Comparison of ENCODE assay signal across 9 cellular contexts in genomic region chr14:95460647-95461478, GRCh38. TPM values are rescaled to one million over a fixed set of nuclear protein-coding genes. Genes with fewer than 3 reads are reported as not detected.
DNase-seq lines count a peak whose midpoint lies in the region; ATAC-seq and TF ChIP-seq lines count a peak whose summit lies in the region.
"Had no signal": no experiment of that assay in that cellular context is flagged by ENCODE, and none has a peak within 500 bp of the region (broad histone marks: within the 10 kb centered on the region; RNA-seq: fewer than 3 reads in every experiment).

No MANE protein-coding gene starts in this region.

- ATAC-seq in naive thymus-derived CD8-positive, alpha-beta T cell = no peak
- no peak for ATAC-seq in HG02571 (IDR thresholded peaks at IDR 0.05; ENCODE audit: unreplicated experiment)

- no peaks in the 10 kb centered on the region for H3K27me3 ChIP-seq in colonic mucosa

- POLR2A ChIA-PET in naive thymus-derived CD8-positive, alpha-beta T cell (lab: Charles Lee) = interaction anchor here (0.7 to 19.9 kb wide), 5 partner anchors 8 to 1113 kb away, joined by 3 to 398 read pairs (median 8); partner anchors contain the start of gene SYNE3

- H3K36me3 Mint-ChIP-seq in naive thymus-derived CD8-positive, alpha-beta T cell = peaks cover 0 to 24% (median 14%) of the 10 kb centered on the region in 3 donors

- peak overlapping the region in 6 of 10 donors; percentile 28 to 66 (median 39) for H3K4me3 Mint-ChIP-seq in naive thymus-derived CD8-positive, alpha-beta T cell

- DNase-seq in EH (ENCODE audit: low read depth) (peak; percentile 87), NCI-H2107 treated with DMSO at 0.1 percent for 48 hours (lab: John Stamatoyannopoulos, UW; ENCODE audit: unreplicated experiment) (peak; percentile 98), colonic mucosa (peak; percentile 58), T-helper 1 cell (no peak)
- DNase-seq in naive thymus-derived CD8-positive, alpha-beta T cell = no peak
- DNase-seq in stimulated activated CD4-positive, alpha-beta T cell treated with anti-CD3 and anti-CD28 coated beads, Interleukin-2, amount 100 ng/mL, for 48 hours = no peak
- no peak for DNase-seq in activated naive CD4-positive, alpha-beta T cell (lab: John Stamatoyannopoulos, UW)

- H3K27ac ChIP-seq in colonic mucosa = no peak overlapping the region

- H3K9ac ChIP-seq in colonic mucosa (ENCODE audit: low read depth in 2 of 2, low read length in 2 of 2) = no peak overlapping the region
- H3K9ac ChIP-seq: KMS-11 had no signal

- no peaks in the 10 kb centered on the region for H3K36me3 ChIP-seq in colonic mucosa

- H3K9me3 Mint-ChIP-seq in naive thymus-derived CD8-positive, alpha-beta T cell = no peaks in the 10 kb centered on the region

- H3K27me3 Mint-ChIP-seq in naive thymus-derived CD8-positive, alpha-beta T cell = no peaks in the 10 kb centered on the region

- peaks cover 37 to 64% (median 58%) of the 10 kb centered on the region in 4 donors for H3K4me1 Mint-ChIP-seq in naive thymus-derived CD8-positive, alpha-beta T cell

- no peaks in the 10 kb centered on the region for H3K9me3 ChIP-seq in colonic mucosa

- intact Hi-C loops in colonic mucosa (cut with DNase I) = no loop called here

- H3K27ac Mint-ChIP-seq in naive thymus-derived CD8-positive, alpha-beta T cell = peak overlapping the region; percentile 96 to 100 (median 99)

- no peak for TF ChIP-seq CTCF in colonic mucosa (IDR thresholded peaks at IDR 0.05)

- H3K4me1 ChIP-seq in colonic mucosa = peaks cover 11% of the 10 kb centered on the region

- no peak overlapping the region for H3K4me3 ChIP-seq in colonic mucosa

RNA-seq across cellular contexts. Expression of gene SYNE3, which starts 55.6 kb away (rescaled TPM):
- total RNA-seq in colonic mucosa = 1 to 10 TPM; 7.3 to 9.5 TPM
- total RNA-seq in naive thymus-derived CD8-positive, alpha-beta T cell = 10 to 100 TPM; 47.1 to 48.2 TPM
- polyA plus RNA-seq in naive thymus-derived CD8-positive, alpha-beta T cell = 1 to 10 TPM; 2.4 to 4.6 (median 4.5) TPM

Comparison
In these comparisons a context has a peak if more than half of its experiments do, and no peak if none do; other contexts are left out.
1. DNase-seq: peak in EH (single experiment), NCI-H2107 treated with DMSO at 0.1 percent for 48 hours (single experiment) and colonic mucosa (single experiment); none in naive thymus-derived CD8-positive, alpha-beta T cell (0 of 10), stimulated activated CD4-positive, alpha-beta T cell treated with anti-CD3 and anti-CD28 coated beads, Interleukin-2, amount 100 ng/mL, for 48 hours (0 of 2), activated naive CD4-positive, alpha-beta T cell (0 of 4) and T-helper 1 cell (0 of 5).
2. RNA of gene SYNE3, which starts 55.6 kb away (total RNA-seq): 47.1 to 48.2 TPM in naive thymus-derived CD8-positive, alpha-beta T cell; 7.3 to 9.5 TPM in colonic mucosa; every median in the first group is over 4 times any median in the second.